ENCODE assay signal across 22 cellular contexts in genomic region chr19:17069249-17069648, GRCh38. TPM values are rescaled to one million over a fixed set of nuclear protein-coding genes. Genes with fewer than 3 reads are reported as not detected.
DNase-seq lines count a peak whose midpoint lies in the region; ATAC-seq, FAIRE-seq and TF ChIP-seq lines count a peak whose summit lies in the region.
"Had no signal": no experiment of that assay in that cellular context is flagged by ENCODE, and none has a peak within 500 bp of the region (broad histone marks: within the 10 kb centered on the region; RNA-seq: fewer than 3 reads in every experiment).

No MANE protein-coding gene starts in this region.

- H3K27me3 ChIP-seq in Karpas-422 (ENCODE audit: low read length) (no peaks in the 10 kb centered on the region), GM12878 (replicated peaks in 1 of 2; ENCODE audit: control insufficient read depth in 2 of 2, insufficient read depth in 2 of 2, low read length in 1 of 2) (no peaks in the 10 kb centered on the region), neutrophil (no peaks in the 10 kb centered on the region)
- H3K27me3 ChIP-seq: ovary, SJCRH30 had no signal

- TF ChIP-seq EP300 in GM12878 (IDR thresholded peaks at IDR 0.05; ENCODE audit: borderline replicate concordance in 1 of 2, control insufficient read depth in 1 of 2, low read depth in 2 of 2, low read length in 2 of 2), result no peak

- no peak for TF ChIP-seq POLR2A in GM12878 (IDR thresholded peaks at IDR 0.05; ENCODE audit: low read depth, low read length)

- TF ChIP-seq CTCF in GM12872 (IDR thresholded peaks at IDR 0.05; ENCODE audit: insufficient read depth, low read depth, low read length), result peak; percentile 16; the same call in 1 of the 3 replicates
- TF ChIP-seq CTCF in GM12878 (IDR thresholded peaks at IDR 0.05 in 2 of 3, conservative IDR thresholded peaks at IDR 0.05 in 1 of 3; ENCODE audit: control insufficient read depth in 2 of 3, extremely low read depth in 1 of 3, insufficient read depth in 1 of 3, low read depth in 3 of 3, low read length in 3 of 3), result peak in 1 of 3 experiments; percentile 21; a peak in 1 of 6 replicates
- TF ChIP-seq CTCF in neutrophil (IDR thresholded peaks at IDR 0.05), result no peak

- H3K27ac ChIP-seq in Karpas-422 (ENCODE audit: low read length), result no peak overlapping the region
- H3K27ac ChIP-seq in GM12878 (ENCODE audit: control insufficient read depth, insufficient read depth), result no peak overlapping the region
- H3K27ac ChIP-seq in neutrophil, result peak overlapping the region; percentile 23
- H3K27ac ChIP-seq: ovary, SJCRH30 had no signal

- BruUV-seq in GM12878 (replicated peaks; lab: Mats Ljungman, UMichigan), result no TSS peak

- H3K9me3 ChIP-seq in Karpas-422 (ENCODE audit: low read length), result no peaks in the 10 kb centered on the region
- H3K9me3 ChIP-seq in GM12878 (replicated peaks; ENCODE audit: control insufficient read depth, insufficient read depth, low read length), result no peaks in the 10 kb centered on the region
- no peaks in the 10 kb centered on the region for H3K9me3 ChIP-seq in neutrophil
- H3K9me3 ChIP-seq: ovary, SJCRH30 had no signal

- intact Hi-C loops in GM12878 (cut with micrococcal nuclease; ENCODE audit: unreplicated experiment), result loop anchor here (5.0 to 10.0 kb wide), 2 partner anchors 116 to 193 kb away; partner anchors contain the start of gene USHBP1

- CTCF ChIA-PET in GM12878 (lab: Yijun Ruan, JAX), result interaction anchor here (1.0 to 2.1 kb wide), 9 partner anchors 10 to 355 kb away, joined by 3 to 24 read pairs (median 4); partner anchors contain the start of genes ANKLE1 and BABAM1

- peaks cover 43% of the 10 kb centered on the region for H3K36me3 ChIP-seq in Karpas-422 (ENCODE audit: insufficient read depth, low read length)
- H3K36me3 ChIP-seq in GM12878 (ENCODE audit: control insufficient read depth in 2 of 2, insufficient read depth in 2 of 2, low read length in 1 of 2), result peaks cover 5 to 16% of the 10 kb centered on the region in 2 experiments; a peak in 3 of 4 replicates
- H3K36me3 ChIP-seq in neutrophil, result no peaks in the 10 kb centered on the region
- H3K36me3 ChIP-seq: ovary had no signal

- no peaks in the 10 kb centered on the region for H3K9me2 ChIP-seq in Karpas-422 (replicated peaks; ENCODE audit: insufficient read depth, low read length)

- H2AFZ ChIP-seq in Karpas-422 (ENCODE audit: low read length) (no peak overlapping the region), GM12878 (ENCODE audit: control insufficient read depth, low read depth, low read length) (no peak overlapping the region)

- DNase-seq in Karpas-422, result peak; percentile 47
- DNase-seq in GM12878 (ENCODE audit: low read depth, low spot score), result no peak
- DNase-seq in G401 (ENCODE audit: low spot score), result no peak
- no peak for DNase-seq in activated CD8-positive, alpha-beta memory T cell treated with anti-CD3 and anti-CD28 coated beads, Interleukin-2, amount 50 U/mL, for 4 hours
- no peak for DNase-seq in NCI-H2196 treated with DMSO at 0.1 percent for 48 hours (lab: John Stamatoyannopoulos, UW; ENCODE audit: unreplicated experiment)
- DNase-seq: activated CD4-positive, alpha-beta T cell treated with anti-CD3 and anti-CD28 coated beads for 48 hours; activated effector memory CD4-positive, alpha-beta T cell treated with Interleukin-2 at 50 U/mL for 16 hours; cortex of kidney; DMS53; naive B cell; NCI-H1105; NCI-H2081; NCI-H446 treated with DMSO at 0.1 percent for 48 hours; ovary; SJCRH30; stimulated activated CD4-positive, alpha-beta T cell treated with anti-CD3 and anti-CD28 coated beads, Interleukin-4, amount 100 ng/mL, for 24 hours; stimulated activated naive CD8-positive, alpha-beta T cell treated with anti-CD3 and anti-CD28 coated beads, Interleukin-15, Interleukin-2, amounts not matched to agents 100 U/mL and 50 U/mL, for 24 hours; T-helper 1 cell had no signal

- no peak for ATAC-seq in GM12878
- ATAC-seq: stimulated activated naive CD8-positive, alpha-beta T cell treated with anti-CD3 and anti-CD28 coated beads, Interleukin-15, Interleukin-2, amounts not matched to agents 100 U/mL and 50 U/mL, for 24 hours had no signal

- WGBS in GM12878 (ENCODE audit: insufficient coverage, insufficient replicate concordance, low lambda C conversion rate, missing lambda C conversion rate), result 56% methylated on average over 8 of the region's 8 CpGs

- peaks cover 73% of the 10 kb centered on the region for H3K79me2 ChIP-seq in Karpas-422 (ENCODE audit: low read length)
- H3K79me2 ChIP-seq in GM12878 (ENCODE audit: control insufficient read depth, insufficient read depth, low read length), result peaks cover 35% of the 10 kb centered on the region

- H3K9ac ChIP-seq in Karpas-422 (ENCODE audit: low read length), result no peak overlapping the region
- no peak overlapping the region for H3K9ac ChIP-seq in GM12878 (ENCODE audit: control insufficient read depth, insufficient read depth, low read length)

- no peak for TF ChIP-seq RAD21 in GM12878 (IDR thresholded peaks at IDR 0.05; ENCODE audit: insufficient read depth, low read depth, low read length)

- SMC1A ChIA-PET in GM12878 (lab: Charles Lee; ENCODE audit: uncharacterized antibody, unreplicated experiment), result interaction anchor here (1.0 to 2.1 kb wide), 2 partner anchors 57 to 191 kb away, joined by 3 to 7 read pairs; no protein-coding TSS in a partner anchor

- no peak for FAIRE-seq in GM12878 (lab: Jason Lieb, UNC)
- FAIRE-seq: endometrium, HTR-8/SVneo had no signal

- H3K4me3 ChIP-seq in Karpas-422 (ENCODE audit: low read length) (no peak overlapping the region), GM12878 (no peak overlapping the region), neutrophil (ENCODE audit: low read depth in 1 of 2, low read length in 1 of 2) (no peak overlapping the region)
- H3K4me3 ChIP-seq: ovary, SJCRH30 had no signal

- H3K4me2 ChIP-seq in Karpas-422 (ENCODE audit: low read depth, low read length, poor library complexity, severe bottlenecking), result no peak overlapping the region
- H3K4me2 ChIP-seq in GM12878 (ENCODE audit: control insufficient read depth, insufficient read depth), result no peak overlapping the region

- POLR2A ChIA-PET in GM12878 (lab: Charles Lee), result interaction anchor here (1.0 kb wide), 1 partner anchor 54 kb away, joined by 3 read pairs; no protein-coding TSS in a partner anchor

- RAD21 ChIA-PET in GM12878 (lab: Charles Lee; ENCODE audit: unreplicated experiment), result interaction anchor here (2.6 to 5.9 kb wide), 3 partner anchors 57 to 213 kb away, joined by 10 to 22 read pairs (median 21); partner anchors contain the start of gene ANKLE1

- H4K20me1 ChIP-seq in Karpas-422 (ENCODE audit: insufficient read depth, low read depth, low read length) (peaks cover 17% of the 10 kb centered on the region), GM12878 (ENCODE audit: control insufficient read depth, insufficient read depth) (peaks cover 2% of the 10 kb centered on the region; the same call in 1 of the 2 replicates)

- H3K4me1 ChIP-seq in Karpas-422 (ENCODE audit: low read length), result peaks cover 35% of the 10 kb centered on the region
- peaks cover 36% of the 10 kb centered on the region for H3K4me1 ChIP-seq in GM12878 (ENCODE audit: control insufficient read depth, insufficient read depth, low read length)
- peaks cover 28 to 34% of the 10 kb centered on the region in 2 experiments for H3K4me1 ChIP-seq in neutrophil (ENCODE audit: control insufficient read depth in 1 of 2, insufficient read depth in 1 of 2, low read depth in 1 of 2, low read length in 1 of 2)
- H3K4me1 ChIP-seq: SJCRH30 had no signal

- in situ Hi-C loops in GM12878 (cut with MboI), result no loop called here
- in situ Hi-C loops in G401 (cut with HindIII; ENCODE audit: low sequenced_read_pairs), result no loop called here

RNA-seq across cellular contexts. Expression of gene HAUS8, which starts 6.0 kb away (rescaled TPM):
- total RNA-seq in Karpas-422 (2014; rRNA removed; shearing (Covaris generic); ENCODE audit: low replicate concordance), result 17.6 and 20.4 TPM in 2 replicates
- total RNA-seq in GM12878 (2013; cell fraction: nucleolus; rRNA removed), result 14.2 and 16.9 TPM in 2 replicates
- total RNA-seq in GM12878 (2014; rRNA removed) (15.4 and 22.7 TPM in 2 replicates), GM12878 (2014; rRNA removed; fragmentation: Illumina TruSeq; extraction: Trizol) (22.8 and 24.0 TPM in 2 replicates), GM12878 (2021) (32.0 and 36.8 TPM in 2 replicates)
- polyA plus RNA-seq in GM12878 (2011; ENCODE audit: low read depth), result 14.4 TPM
- polyA plus RNA-seq in GM12878 (2011; rRNA removed) (21.3 and 24.6 TPM in 2 replicates), GM12878 (2014; fragmentation: Illumina TruSeq; extraction: Trizol) (33.1 and 37.2 TPM in 2 replicates), GM12878 (2014; fragmentation: Nextera tagmentation; extraction: Ambion mirVana) (10 to 100 TPM; 24.2 to 35.7 TPM), GM12878 (2014; rRNA removed) (34.6 and 37.4 TPM in 2 replicates), GM12878 (2016; fragmentation: Nextera tagmentation; extraction: Ambion mirVana) (10 to 100 TPM; 43.0 to 43.9 TPM)
- polyA plus RNA-seq in GM12878 (2011; cell fraction: cytosol; rRNA removed), result 24.9 and 27.7 TPM in 2 replicates
- 31.7 and 32.0 TPM in 2 replicates for polyA plus RNA-seq in GM12878 (2011; cell fraction: nucleus; rRNA removed)
- polyA plus RNA-seq in GM12878 (2012), result 16.4 and 17.9 TPM in 2 replicates
- 10.3 and 10.8 TPM in 2 replicates for polyA minus RNA-seq in GM12878 (2011; rRNA and poly(A)+ RNA removed)
- 3.7 and 8.1 TPM in 2 replicates for polyA minus RNA-seq in GM12878 (2011; cell fraction: cytosol; rRNA and poly(A)+ RNA removed)
- 5.4 and 11.7 TPM in 2 replicates for polyA minus RNA-seq in GM12878 (2011; cell fraction: nucleus; rRNA and poly(A)+ RNA removed)
- 8.9 and 16.1 TPM in 2 replicates for total RNA-seq in G401 (2014; rRNA removed; shearing (Covaris generic))

RNA-seq across cellular contexts. Expression of gene MYO9B, which starts 6.3 kb away (rescaled TPM):
- 80.1 and 114 TPM in 2 replicates for total RNA-seq in Karpas-422 (2014; rRNA removed; shearing (Covaris generic); ENCODE audit: low replicate concordance)
- 555 and 589 TPM in 2 replicates for total RNA-seq in GM12878 (2013; cell fraction: nucleolus; rRNA removed)
- 66.4 and 77.3 TPM in 2 replicates for total RNA-seq in GM12878 (2014; rRNA removed)
- 38.1 and 42.6 TPM in 2 replicates for total RNA-seq in GM12878 (2014; rRNA removed; fragmentation: Illumina TruSeq; extraction: Trizol)
- 157 and 165 TPM in 2 replicates for total RNA-seq in GM12878 (2021)
- polyA plus RNA-seq in GM12878 (2011; ENCODE audit: low read depth), result 65.2 TPM
- 26.7 and 48.9 TPM in 2 replicates for polyA plus RNA-seq in GM12878 (2011; rRNA removed)
- polyA plus RNA-seq in GM12878 (2011; cell fraction: cytosol; rRNA removed), result 49.6 and 58.1 TPM in 2 replicates
- 452 and 507 TPM in 2 replicates for polyA plus RNA-seq in GM12878 (2011; cell fraction: nucleus; rRNA removed)
- 174 and 191 TPM in 2 replicates for polyA plus RNA-seq in GM12878 (2012)
- polyA plus RNA-seq in GM12878 (2014; fragmentation: Illumina TruSeq; extraction: Trizol), result 26.8 and 57.9 TPM in 2 replicates
- 10 to 100 TPM in 1 of 2 experiments, 1 to 10 TPM in 1; 5.4 to 11.1 TPM for polyA plus RNA-seq in GM12878 (2014; fragmentation: Nextera tagmentation; extraction: Ambion mirVana)
- polyA plus RNA-seq in GM12878 (2014; rRNA removed), result 87.6 and 105 TPM in 2 replicates
- 10 to 100 TPM; 25.4 to 32.8 TPM for polyA plus RNA-seq in GM12878 (2016; fragmentation: Nextera tagmentation; extraction: Ambion mirVana)
- polyA minus RNA-seq in GM12878 (2011; rRNA and poly(A)+ RNA removed), result 93.1 and 119 TPM in 2 replicates
- polyA minus RNA-seq in GM12878 (2011; cell fraction: cytosol; rRNA and poly(A)+ RNA removed), result 59.6 and 66.5 TPM in 2 replicates
- polyA minus RNA-seq in GM12878 (2011; cell fraction: nucleus; rRNA and poly(A)+ RNA removed), result 106 and 154 TPM in 2 replicates
- 22.0 and 24.4 TPM in 2 replicates for total RNA-seq in G401 (2014; rRNA removed; shearing (Covaris generic))

RNA-seq across cellular contexts. Expression of gene CPAMD8, which starts 42.6 kb away (rescaled TPM):
- total RNA-seq in Karpas-422 (2014; rRNA removed; shearing (Covaris generic); ENCODE audit: low replicate concordance), result not detected in 2 replicates
- total RNA-seq in GM12878 (2013; cell fraction: nucleolus; rRNA removed), result 0.79 and 1.2 TPM in 2 replicates
- total RNA-seq in GM12878 (2014; rRNA removed), result 0.40 and 0.54 TPM in 2 replicates
- 0.14 TPM in 1 of 2 replicates, not detected in the other for total RNA-seq in GM12878 (2014; rRNA removed; fragmentation: Illumina TruSeq; extraction: Trizol)
- 0.13 and 0.97 TPM in 2 replicates for total RNA-seq in GM12878 (2021)
- polyA plus RNA-seq in GM12878 (2011; ENCODE audit: low read depth), result 0.29 TPM
- 0.16 and 0.24 TPM in 2 replicates for polyA plus RNA-seq in GM12878 (2011; rRNA removed)
- 0.25 and 0.40 TPM in 2 replicates for polyA plus RNA-seq in GM12878 (2011; cell fraction: cytosol; rRNA removed)
- polyA plus RNA-seq in GM12878 (2011; cell fraction: nucleus; rRNA removed), result 0.88 and 0.89 TPM in 2 replicates
- 0.45 and 0.90 TPM in 2 replicates for polyA plus RNA-seq in GM12878 (2012)
- polyA plus RNA-seq in GM12878 (2014; fragmentation: Illumina TruSeq; extraction: Trizol), result 0.05 and 0.12 TPM in 2 replicates
- polyA plus RNA-seq in GM12878 (2014; fragmentation: Nextera tagmentation; extraction: Ambion mirVana), result not detected
- polyA plus RNA-seq in GM12878 (2014; rRNA removed), result 0.83 and 1.1 TPM in 2 replicates
- under 1 TPM; 0.21 to 0.25 TPM for polyA plus RNA-seq in GM12878 (2016; fragmentation: Nextera tagmentation; extraction: Ambion mirVana)
- polyA minus RNA-seq in GM12878 (2011; rRNA and poly(A)+ RNA removed), result 0.22 and 0.26 TPM in 2 replicates
- polyA minus RNA-seq in GM12878 (2011; cell fraction: cytosol; rRNA and poly(A)+ RNA removed), result not detected in 2 replicates
- polyA minus RNA-seq in GM12878 (2011; cell fraction: nucleus; rRNA and poly(A)+ RNA removed), result 0.57 and 0.73 TPM in 2 replicates
- 7.8 and 19.8 TPM in 2 replicates for total RNA-seq in G401 (2014; rRNA removed; shearing (Covaris generic))
